14 cellular contexts compared by ENCODE assay signal in the genomic region with DNA sequence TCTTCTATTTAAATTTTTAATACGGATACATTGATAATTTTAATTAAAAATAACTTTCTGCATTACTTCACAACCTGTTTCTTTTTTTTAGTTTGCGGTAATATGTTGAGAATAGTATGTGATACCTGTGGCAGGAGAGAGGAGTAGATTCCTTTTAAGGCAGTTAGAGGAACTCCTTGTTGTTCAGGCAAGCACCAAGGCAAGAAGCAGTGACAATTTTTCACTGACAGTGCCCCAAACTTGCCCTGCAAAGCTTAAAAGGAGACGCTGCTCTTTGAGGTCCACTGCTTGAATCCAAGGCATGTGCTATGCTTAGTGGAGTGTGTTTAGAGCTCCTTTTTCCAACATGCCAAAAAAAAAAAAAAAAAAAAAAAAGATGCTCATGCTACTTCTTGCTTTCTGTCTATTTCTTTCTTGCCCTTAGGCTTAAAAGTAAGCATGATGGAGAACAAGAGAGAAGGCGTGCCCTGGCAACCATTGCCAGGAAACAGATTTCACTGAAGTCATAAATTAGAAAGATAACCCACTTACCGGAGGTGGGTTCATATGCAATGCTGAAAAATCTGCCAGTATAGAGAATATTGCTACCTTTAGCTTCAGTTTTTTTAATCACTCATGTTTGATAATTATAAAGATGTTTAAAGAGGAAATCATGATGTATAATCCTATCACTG. TPM values are rescaled to one million over a fixed set of nuclear protein-coding genes. Genes with fewer than 3 reads are reported as not detected.
A peak's percentile ranks its signal among the peaks of the same experiment; 100 is the strongest.
DNase-seq lines count a peak whose midpoint lies in the region; ATAC-seq and TF ChIP-seq lines count a peak whose summit lies in the region.
"Had no signal": no experiment of that assay in that cellular context is flagged by ENCODE, and none has a peak within 500 bp of the region (broad histone marks: within the 10 kb centered on the region; RNA-seq: fewer than 3 reads in every experiment).

No MANE protein-coding gene starts in this region.

- no peak for TF ChIP-seq EP300 in transverse colon (IDR thresholded peaks at IDR 0.05; ENCODE audit: low read depth)

- no peak overlapping the region for H2BK120ac ChIP-seq in mesenchymal stem cell (ENCODE audit: low read depth, low read length)

- POLR2A ChIA-PET in T-cell (lab: Charles Lee): interaction anchor here (0.5 to 1.2 kb wide), 13 partner anchors 9 to 988 kb away, joined by 3 to 9 read pairs (median 4); a partner anchor contains a TSS
- POLR2A ChIA-PET in activated naive CD8-positive, alpha-beta T cell treated with anti-CD3 and anti-CD28 coated beads, Interleukin-2, amount 10 ng/mL, durations not matched to agents 7 days and 5 days (lab: Charles Lee): interaction anchor here (0.6 to 4.1 kb wide), 5 partner anchors 10 to 107 kb away, joined by 3 to 47 read pairs (median 14); a partner anchor contains a TSS

- H3K4me3 ChIP-seq in transverse colon: no peak overlapping the region
- no peak overlapping the region for H3K4me3 ChIP-seq in mesenchymal stem cell (ENCODE audit: insufficient read depth in 1 of 2, low read depth in 1 of 2, low read length in 2 of 2)
- H3K4me3 ChIP-seq: psoas muscle, SJSA1 had no signal

- H4K91ac ChIP-seq in mesenchymal stem cell (ENCODE audit: low read length): no peak overlapping the region

- no peak overlapping the region for H2BK15ac ChIP-seq in mesenchymal stem cell (ENCODE audit: low read depth, poor library complexity, severe bottlenecking)

- H2BK5ac ChIP-seq in mesenchymal stem cell (ENCODE audit: low read depth, low read length, poor library complexity, severe bottlenecking): no peak overlapping the region

- DNase-seq in stimulated activated CD4-positive, alpha-beta T cell treated with anti-CD3 and anti-CD28 coated beads, Interleukin-1b, Interleukin-23, amount 100 ng/mL, for 48 hours: peak; percentile 7
- no peak for DNase-seq in stimulated activated CD4-positive, alpha-beta T cell treated with anti-CD3 and anti-CD28 coated beads, Interleukin-4, amount 100 ng/mL, for 24 hours
- peak in 32 of 34 experiments; percentile 14 to 72 (median 54) for DNase-seq in T-cell
- DNase-seq in activated naive CD8-positive, alpha-beta T cell treated with anti-CD3 and anti-CD28 coated beads, Interleukin-2, amount 10 ng/mL, durations not matched to agents 7 days and 5 days: no peak
- DNase-seq in transverse colon: no peak
- no peak for DNase-seq in mesenchymal stem cell
- DNase-seq: activated CD4-positive, CD25-positive, alpha-beta regulatory T cell treated with anti-CD3 and anti-CD28 coated beads, Interleukin-2, amount 50 U/mL, for 72 hours; foreskin melanocyte; NCI-H1436; psoas muscle had no signal

- H3K27ac Mint-ChIP-seq in T-cell: peak overlapping the region; percentile 80 to 81
- peak overlapping the region; percentile 81 for H3K27ac Mint-ChIP-seq in activated naive CD8-positive, alpha-beta T cell treated with anti-CD3 and anti-CD28 coated beads, Interleukin-2, amount 10 ng/mL, durations not matched to agents 7 days and 5 days
- H3K27ac Mint-ChIP-seq: stimulated activated memory B cell treated with anti-CD40 and anti-IgM and Interleukin-4, amounts not matched to agents 10 μg/mL and 1 μg/mL and 100 μg/mL, for 72 hours had no signal

- H3K36me3 ChIP-seq in transverse colon (no peaks in the 10 kb centered on the region), mesenchymal stem cell (ENCODE audit: control insufficient read depth in 1 of 2, insufficient read depth in 2 of 2, low read depth in 1 of 2, low read length in 2 of 2) (no peaks in the 10 kb centered on the region)
- H3K36me3 ChIP-seq: SJSA1 had no signal

- no peak overlapping the region for H2AK5ac ChIP-seq in mesenchymal stem cell (ENCODE audit: low read length, severe bottlenecking)

- intact Hi-C loops in transverse colon (cut with DNase I; ENCODE audit: low total_unique reads): no loop called here

- 51 to 64% methylated on average over 4 to 5 of the region's 5 CpGs for WGBS in transverse colon (ENCODE audit: low coverage in 1 of 2), 2 donors
- WGBS in mesenchymal stem cell: 100% methylated on average over 1 of the region's 5 CpGs

- H4K8ac ChIP-seq in mesenchymal stem cell (ENCODE audit: low read length): no peak overlapping the region

- peak; percentile 81 to 96 (median 84) for ATAC-seq in T-cell (replicated peaks in 1 of 4)
- ATAC-seq in activated naive CD8-positive, alpha-beta T cell treated with anti-CD3 and anti-CD28 coated beads, Interleukin-2, amount 10 ng/mL, durations not matched to agents 7 days and 5 days (ENCODE audit: low read depth): peak; percentile 65
- no peak for ATAC-seq in HG03442 (IDR thresholded peaks at IDR 0.05; ENCODE audit: unreplicated experiment)
- ATAC-seq in GM18498 (IDR thresholded peaks at IDR 0.05; ENCODE audit: unreplicated experiment): no peak
- ATAC-seq: psoas muscle; stimulated activated memory B cell treated with anti-CD40 and anti-IgM and Interleukin-4, amounts not matched to agents 10 μg/mL and 1 μg/mL and 100 μg/mL, for 72 hours had no signal

- peaks cover 0 to 2% (median 0%) of the 10 kb centered on the region in 3 donors for H3K9me3 Mint-ChIP-seq in T-cell
- H3K9me3 Mint-ChIP-seq in activated naive CD8-positive, alpha-beta T cell treated with anti-CD3 and anti-CD28 coated beads, Interleukin-2, amount 10 ng/mL, durations not matched to agents 7 days and 5 days: peaks cover 3% of the 10 kb centered on the region

- in situ Hi-C loops in transverse colon (cut with MboI; ENCODE audit: low pct_ligation_motif_present in 1 of 4, low pct_unique_long_range_greater_than_20kb in 1 of 4, low sequenced_read_pairs in 3 of 4): no loop called here

- TF ChIP-seq CTCF in transverse colon (IDR thresholded peaks at IDR 0.05): no peak

- H3K23ac ChIP-seq in mesenchymal stem cell (ENCODE audit: low read length in 2 of 2): no peak overlapping the region

- H3K27ac ChIP-seq in transverse colon: no peak overlapping the region
- H3K27ac ChIP-seq in mesenchymal stem cell (ENCODE audit: low read length, poor library complexity, severe bottlenecking): no peak overlapping the region
- H3K27ac ChIP-seq: psoas muscle, SJSA1 had no signal

- H2AFZ ChIP-seq in mesenchymal stem cell (ENCODE audit: low read depth, low read length): no peak overlapping the region

- no peaks in the 10 kb centered on the region for H3K36me3 Mint-ChIP-seq in T-cell
- H3K36me3 Mint-ChIP-seq in activated naive CD8-positive, alpha-beta T cell treated with anti-CD3 and anti-CD28 coated beads, Interleukin-2, amount 10 ng/mL, durations not matched to agents 7 days and 5 days: peaks cover 11% of the 10 kb centered on the region
- H3K36me3 Mint-ChIP-seq: stimulated activated memory B cell treated with anti-CD40 and anti-IgM and Interleukin-4, amounts not matched to agents 10 μg/mL and 1 μg/mL and 100 μg/mL, for 72 hours had no signal

- no peak overlapping the region for H3K4ac ChIP-seq in mesenchymal stem cell (ENCODE audit: low read depth in 1 of 2, low read length in 2 of 2)

- H3K4me2 ChIP-seq in mesenchymal stem cell (ENCODE audit: low read length, poor library complexity, severe bottlenecking): no peak overlapping the region

- H3K4me1 ChIP-seq in transverse colon: peaks cover 0 to 19% (median 8%) of the 10 kb centered on the region in 4 donors
- no peaks in the 10 kb centered on the region for H3K4me1 ChIP-seq in mesenchymal stem cell (ENCODE audit: control insufficient read depth, insufficient read depth, low read depth, low read length)

- CTCF ChIA-PET in T-cell (lab: Charles Lee): interaction anchor here (0.6 to 1.9 kb wide), 13 partner anchors 9 to 353 kb away, joined by 3 to 8 read pairs (median 4); no protein-coding TSS in a partner anchor

- H3K9me3 ChIP-seq in transverse colon: no peaks in the 10 kb centered on the region
- no peaks in the 10 kb centered on the region for H3K9me3 ChIP-seq in mesenchymal stem cell (ENCODE audit: control insufficient read depth, low read length)
- H3K9me3 ChIP-seq: psoas muscle, SJSA1 had no signal

- H3K79me1 ChIP-seq in mesenchymal stem cell (replicated peaks; ENCODE audit: low read length, poor library complexity, severe bottlenecking): no peaks in the 10 kb centered on the region

- H3K27me3 Mint-ChIP-seq in T-cell: no peaks in the 10 kb centered on the region
- no peaks in the 10 kb centered on the region for H3K27me3 Mint-ChIP-seq in activated naive CD8-positive, alpha-beta T cell treated with anti-CD3 and anti-CD28 coated beads, Interleukin-2, amount 10 ng/mL, durations not matched to agents 7 days and 5 days
- H3K27me3 Mint-ChIP-seq: stimulated activated memory B cell treated with anti-CD40 and anti-IgM and Interleukin-4, amounts not matched to agents 10 μg/mL and 1 μg/mL and 100 μg/mL, for 72 hours had no signal

- H3K4me3 Mint-ChIP-seq in T-cell: peak overlapping the region; percentile 28 to 62 (median 31)
- peak overlapping the region; percentile 48 for H3K4me3 Mint-ChIP-seq in activated naive CD8-positive, alpha-beta T cell treated with anti-CD3 and anti-CD28 coated beads, Interleukin-2, amount 10 ng/mL, durations not matched to agents 7 days and 5 days
- H3K4me3 Mint-ChIP-seq: stimulated activated memory B cell treated with anti-CD40 and anti-IgM and Interleukin-4, amounts not matched to agents 10 μg/mL and 1 μg/mL and 100 μg/mL, for 72 hours had no signal

- no peak overlapping the region for H3K9ac ChIP-seq in mesenchymal stem cell (ENCODE audit: low read length)

- H2BK12ac ChIP-seq in mesenchymal stem cell (ENCODE audit: low read length in 2 of 2): no peak overlapping the region

- no peak overlapping the region for H3K18ac ChIP-seq in mesenchymal stem cell (ENCODE audit: low read depth in 1 of 2, low read length in 2 of 2)

- TF ChIP-seq POLR2A in transverse colon (IDR thresholded peaks at IDR 0.05): no peak

- peaks cover 58 to 69% (median 66%) of the 10 kb centered on the region in 3 donors for H3K4me1 Mint-ChIP-seq in T-cell
- peaks cover 38% of the 10 kb centered on the region for H3K4me1 Mint-ChIP-seq in activated naive CD8-positive, alpha-beta T cell treated with anti-CD3 and anti-CD28 coated beads, Interleukin-2, amount 10 ng/mL, durations not matched to agents 7 days and 5 days

- H3K27me3 ChIP-seq in transverse colon: no peaks in the 10 kb centered on the region
- H3K27me3 ChIP-seq in mesenchymal stem cell (ENCODE audit: control insufficient read depth in 1 of 2, insufficient read depth in 1 of 2, low read length in 2 of 2): no peaks in the 10 kb centered on the region
- H3K27me3 ChIP-seq: SJSA1 had no signal

- H3K14ac ChIP-seq in mesenchymal stem cell (ENCODE audit: low read length in 2 of 2): no peak overlapping the region

RNA-seq across cellular contexts. Expression of a gene that starts 58.3 kb away (rescaled TPM):
- total RNA-seq in T-cell: 100 to 1,000 TPM; 104 to 138 (median 120) TPM
- total RNA-seq in activated naive CD8-positive, alpha-beta T cell treated with anti-CD3 and anti-CD28 coated beads, Interleukin-2, amount 10 ng/mL, durations not matched to agents 7 days and 5 days: 100 to 1,000 TPM; 108 to 109 TPM
- 100 to 1,000 TPM in 2 of 4 donors, 10 to 100 TPM in 2; 26.9 to 147 (median 96.6) TPM for total RNA-seq in transverse colon
- 16.8 TPM for polyA plus RNA-seq in mesenchymal stem cell (2013, experiment 1 of 2)
- 16.8 TPM for polyA plus RNA-seq in mesenchymal stem cell (2013, experiment 2 of 2)

Comparison
In these comparisons a context has a peak if more than half of its experiments do, and no peak if none do; other contexts are left out.
1. DNase-seq: peak in stimulated activated CD4-positive, alpha-beta T cell treated with anti-CD3 and anti-CD28 coated beads, Interleukin-1b, Interleukin-23, amount 100 ng/mL, for 48 hours (single experiment) and T-cell (32 of 34); none in stimulated activated CD4-positive, alpha-beta T cell treated with anti-CD3 and anti-CD28 coated beads, Interleukin-4, amount 100 ng/mL, for 24 hours (single experiment), activated naive CD8-positive, alpha-beta T cell treated with anti-CD3 and anti-CD28 coated beads, Interleukin-2, amount 10 ng/mL, durations not matched to agents 7 days and 5 days (single experiment), transverse colon (single experiment) and mesenchymal stem cell (single experiment).
2. ATAC-seq: peak in T-cell (4 of 4) and activated naive CD8-positive, alpha-beta T cell treated with anti-CD3 and anti-CD28 coated beads, Interleukin-2, amount 10 ng/mL, durations not matched to agents 7 days and 5 days (single experiment); none in HG03442 (single experiment) and GM18498 (single experiment).